ENCODE assay signal across 24 cellular contexts in the genomic region with DNA sequence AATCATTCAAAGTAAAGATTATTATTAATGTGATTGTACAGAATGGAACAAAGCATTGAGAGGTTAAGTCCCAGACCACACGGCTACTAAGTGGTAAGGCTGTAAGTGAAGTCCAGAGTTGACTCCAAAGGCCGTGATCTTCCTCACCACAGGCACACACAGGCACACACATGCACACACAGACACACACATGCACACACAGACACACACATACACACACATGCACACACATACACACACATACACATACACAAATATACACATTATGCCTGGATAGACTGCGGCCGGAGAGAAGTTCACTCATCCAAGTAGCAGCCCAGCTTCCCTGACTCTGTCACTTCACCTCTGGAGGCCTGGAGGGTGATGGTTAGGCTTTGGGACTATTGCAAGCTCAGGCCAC.
"Had no signal": no experiment of that assay in that cellular context is flagged by ENCODE, and none has a peak within 500 bp of the region (broad histone marks: within the 10 kb centered on the region; RNA-seq: fewer than 3 reads in every experiment).

No MANE protein-coding gene starts in this region.

- H3K36me3 Mint-ChIP-seq: natural killer cell had no signal

- H3K27ac ChIP-seq: colonic mucosa, epithelial cell of prostate, hepatocyte, lower lobe of right lung, parathyroid adenoma, right atrium auricular region, sigmoid colon, suprapubic skin, transverse colon had no signal

- H3K4me2 ChIP-seq: hepatocyte had no signal

- H2AFZ ChIP-seq: hepatocyte, parathyroid adenoma had no signal

- H3K4me3 Mint-ChIP-seq: dendritic cell treated with granulocyte-macrophage colony-stimulating factor and Interleukin-4, amounts not matched to agents 40 ng/mL and 50 ng/mL, for 4 days; endodermal cell; natural killer cell; stimulated activated naive B cell treated with anti-CD40 and anti-IgM and Interleukin-4, amounts not matched to agents 10 μg/mL and 1 μg/mL and 100 μg/mL, for 72 hours; stimulated activated naive CD8-positive, alpha-beta T cell treated with anti-CD3 and anti-CD28 coated beads, Interleukin-15, Interleukin-2, amounts not matched to agents 100 ng/mL and 50 ng/mL, for 24 hours had no signal

- H3K27ac Mint-ChIP-seq: dendritic cell treated with granulocyte-macrophage colony-stimulating factor and Interleukin-4, amounts not matched to agents 40 ng/mL and 50 ng/mL, for 4 days; endodermal cell; natural killer cell; progenitor cell of endocrine pancreas; stimulated activated naive B cell treated with anti-CD40 and anti-IgM and Interleukin-4, amounts not matched to agents 10 μg/mL and 1 μg/mL and 100 μg/mL, for 72 hours; stimulated activated naive CD8-positive, alpha-beta T cell treated with anti-CD3 and anti-CD28 coated beads, Interleukin-15, Interleukin-2, amounts not matched to agents 100 ng/mL and 50 ng/mL, for 24 hours had no signal

- H3K27me3 Mint-ChIP-seq: progenitor cell of endocrine pancreas; stimulated activated naive B cell treated with anti-CD40 and anti-IgM and Interleukin-4, amounts not matched to agents 10 μg/mL and 1 μg/mL and 100 μg/mL, for 72 hours had no signal

- H3K36me3 ChIP-seq: colonic mucosa, gastrocnemius medialis, lower lobe of right lung, right atrium auricular region, sigmoid colon, suprapubic skin, transverse colon had no signal

- ATAC-seq: esophagus mucosa, left colon had no signal

- FAIRE-seq: islet of Langerhans had no signal

- H3K9me3 Mint-ChIP-seq: dendritic cell treated with granulocyte-macrophage colony-stimulating factor and Interleukin-4, amounts not matched to agents 40 ng/mL and 50 ng/mL, for 4 days; natural killer cell had no signal

- H3K4me1 ChIP-seq: colonic mucosa, gastrocnemius medialis, lower lobe of right lung, parathyroid adenoma, right atrium auricular region, sigmoid colon, suprapubic skin, transverse colon had no signal

- DNase-seq: central memory CD4-positive, alpha-beta T cell; effector CD8-positive, alpha-beta T cell; endodermal cell; foreskin fibroblast; left ventricle myocardium superior; lower lobe of right lung; natural killer cell; stimulated activated CD4-positive, alpha-beta T cell treated with anti-CD3 and anti-CD28 coated beads, Interleukin-4, amount 100 ng/mL, for 4 hours; stimulated activated naive B cell treated with anti-CD40 and anti-IgM and Interleukin-4, amounts not matched to agents 10 μg/mL and 1 μg/mL and 100 μg/mL, for 72 hours had no signal

- H3K27me3 ChIP-seq: colonic mucosa, gastrocnemius medialis, hepatocyte, right atrium auricular region, sigmoid colon, suprapubic skin, transverse colon had no signal

- H3K4me1 Mint-ChIP-seq: endodermal cell, natural killer cell had no signal

- H3K9ac ChIP-seq: parathyroid adenoma had no signal

- H3K4me3 ChIP-seq: colonic mucosa, gastrocnemius medialis, hepatocyte, lower lobe of right lung, right atrium auricular region, sigmoid colon, suprapubic skin, transverse colon had no signal

- H3K9me3 ChIP-seq: colonic mucosa, gastrocnemius medialis, lower lobe of right lung, sigmoid colon, suprapubic skin, transverse colon had no signal
